In the genomic region with DNA sequence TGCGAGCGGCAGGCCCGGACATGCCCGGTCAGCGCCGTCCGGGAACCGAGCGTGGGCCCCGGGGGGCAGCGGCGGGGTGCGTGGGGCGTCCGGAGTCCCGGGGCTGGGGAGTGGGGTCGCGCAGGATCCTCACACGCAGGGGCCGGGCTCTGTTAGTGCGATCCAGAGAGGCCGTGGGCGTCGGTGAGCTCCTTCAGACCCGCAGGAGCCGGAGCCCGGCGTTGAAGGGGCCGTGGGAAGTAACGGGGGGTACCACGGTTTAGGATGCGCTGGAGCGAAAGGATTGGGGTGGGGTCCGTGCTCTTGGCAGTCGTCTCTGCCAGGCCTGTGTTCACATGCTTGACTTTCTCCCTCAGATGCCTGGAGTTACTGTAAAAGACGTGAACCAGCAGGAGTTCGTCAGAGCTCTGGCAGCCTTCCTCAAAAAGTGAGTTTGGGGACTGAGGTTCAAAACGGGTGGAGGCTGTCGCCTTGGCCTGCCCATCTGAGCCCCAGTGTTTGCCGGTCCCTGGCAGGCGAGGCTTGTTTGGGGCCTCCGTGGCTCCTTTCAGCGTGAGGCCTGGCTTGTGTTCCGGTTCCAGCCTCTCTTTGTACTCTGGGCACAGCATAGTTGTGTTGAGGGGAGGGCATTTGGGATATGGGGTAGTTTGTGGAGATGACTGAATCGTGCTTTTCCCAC, we compare ENCODE assay signal across 8 cellular contexts. TPM values are rescaled to one million over a fixed set of nuclear protein-coding genes. Genes with fewer than 3 reads are reported as not detected.
DNase-seq lines count a peak whose midpoint lies in the region; ATAC-seq and TF ChIP-seq lines count a peak whose summit lies in the region.

No MANE protein-coding gene starts in this region.

- peaks cover 29 to 49% of the 10 kb centered on the region in 2 donors for H3K4me1 Mint-ChIP-seq in stimulated activated naive B cell treated with anti-CD40 and anti-IgM and Interleukin-4, amounts not matched to agents 10 μg/mL and 1 μg/mL and 100 μg/mL, for 72 hours

- H3K27me3 ChIP-seq in BE2C = peaks cover 21% of the 10 kb centered on the region
- no peaks in the 10 kb centered on the region for H3K27me3 ChIP-seq in adrenal gland

- DNase-seq in BE2C (no peak), HT-29 (ENCODE audit: low spot score) (peak; percentile 48), adrenal gland (peak in 5 of 7 donors; percentile 42 to 65 (median 50)), NOMO-1 treated with DMSO at 0.1 percent for 48 hours (lab: John Stamatoyannopoulos, UW; ENCODE audit: unreplicated experiment) (no peak), putamen (ENCODE audit: low spot score) (no peak)
- no peak for DNase-seq in stimulated activated naive B cell treated with anti-CD40 and anti-IgM and Interleukin-4, amounts not matched to agents 10 μg/mL and 1 μg/mL and 100 μg/mL, for 72 hours

- peaks cover 45 to 48% of the 10 kb centered on the region in 2 donors for H3K36me3 Mint-ChIP-seq in stimulated activated naive B cell treated with anti-CD40 and anti-IgM and Interleukin-4, amounts not matched to agents 10 μg/mL and 1 μg/mL and 100 μg/mL, for 72 hours

- H3K4me1 ChIP-seq in BE2C (no peaks in the 10 kb centered on the region; the same call in 1 of the 2 replicates), adrenal gland (replicated peaks in 1 of 2) (peaks cover 9 to 36% of the 10 kb centered on the region in 2 donors)

- H3K4me3 ChIP-seq in BE2C (ENCODE audit: low read depth, low read length) = peak overlapping the region; percentile 91
- peak overlapping the region; percentile 68 to 94 (median 92) for H3K4me3 ChIP-seq in adrenal gland
- H3K4me3 ChIP-seq in iPS-18c (ENCODE audit: insufficient read depth, low read depth, low read length) = peak overlapping the region; percentile 96

- H3K36me3 ChIP-seq in BE2C (peaks cover 55% of the 10 kb centered on the region), adrenal gland (replicated peaks in 1 of 2) (peaks cover 0 to 46% of the 10 kb centered on the region in 2 donors)

- 0 to 3% (median 1%) methylated on average over 5 to 45 of the region's 45 CpGs for WGBS in adrenal gland, 4 donors

- no peaks in the 10 kb centered on the region for H3K27me3 Mint-ChIP-seq in stimulated activated naive B cell treated with anti-CD40 and anti-IgM and Interleukin-4, amounts not matched to agents 10 μg/mL and 1 μg/mL and 100 μg/mL, for 72 hours

- peak overlapping the region; percentile 84 to 98 (median 96) for H3K27ac ChIP-seq in adrenal gland

- intact Hi-C loops in adrenal gland (cut with DNase I) = no loop called here

- TF ChIP-seq POLR2A in adrenal gland (IDR thresholded peaks at IDR 0.05) = peak in 1 of 2 donors; percentile 7

- H3K9me3 Mint-ChIP-seq in stimulated activated naive B cell treated with anti-CD40 and anti-IgM and Interleukin-4, amounts not matched to agents 10 μg/mL and 1 μg/mL and 100 μg/mL, for 72 hours = no peaks in the 10 kb centered on the region

- H3K9me3 ChIP-seq in BE2C (no peaks in the 10 kb centered on the region), adrenal gland (replicated peaks in 1 of 3) (no peaks in the 10 kb centered on the region), iPS-18c (ENCODE audit: control insufficient read depth, insufficient read depth, low read length) (peaks cover 3% of the 10 kb centered on the region)

- ATAC-seq in stimulated activated naive B cell treated with anti-CD40 and anti-IgM and Interleukin-4, amounts not matched to agents 10 μg/mL and 1 μg/mL and 100 μg/mL, for 72 hours (replicated peaks) = no peak
- no peak for ATAC-seq in GM21390 (IDR thresholded peaks at IDR 0.05; ENCODE audit: unreplicated experiment)

- peak overlapping the region; percentile 85 to 92 for H3K4me3 Mint-ChIP-seq in stimulated activated naive B cell treated with anti-CD40 and anti-IgM and Interleukin-4, amounts not matched to agents 10 μg/mL and 1 μg/mL and 100 μg/mL, for 72 hours

- TF ChIP-seq CTCF in BE2C (IDR thresholded peaks at IDR 0.05; ENCODE audit: low read depth, low read length) (no peak), adrenal gland (IDR thresholded peaks at IDR 0.05) (no peak)

- peak overlapping the region; percentile 98 for H3K27ac Mint-ChIP-seq in stimulated activated naive B cell treated with anti-CD40 and anti-IgM and Interleukin-4, amounts not matched to agents 10 μg/mL and 1 μg/mL and 100 μg/mL, for 72 hours

RNA-seq across cellular contexts. Expression of gene RPS19, which starts 0.5 kb away (rescaled TPM):
- 1,584 TPM for polyA plus RNA-seq in BE2C (2012; ENCODE audit: insufficient read depth, insufficient read length, low read depth)
- total RNA-seq in HT-29 (2014; rRNA removed; shearing (Covaris generic)) = 4,362 and 4,557 TPM in 2 replicates
- 1,000 to 10,000 TPM in 5 of 8 donors, 100 to 1,000 TPM in 3; 418 to 1,831 (median 1,225) TPM for total RNA-seq in adrenal gland
- polyA plus RNA-seq in adrenal gland = 1,000 to 10,000 TPM in 2 of 3 donors, 100 to 1,000 TPM in 1; 534 to 3,405 (median 2,394) TPM

RNA-seq across cellular contexts. Expression of gene DMRTC2, which starts 15.7 kb away (rescaled TPM):
- not detected for polyA plus RNA-seq in BE2C (2012; ENCODE audit: insufficient read depth, insufficient read length, low read depth)
- total RNA-seq in HT-29 (2014; rRNA removed; shearing (Covaris generic)) = not detected in 2 replicates
- not detected for total RNA-seq in adrenal gland
- polyA plus RNA-seq in adrenal gland = not detected

RNA-seq across cellular contexts. Expression of gene LYPD4, which starts 16.1 kb away (rescaled TPM):
- not detected for polyA plus RNA-seq in BE2C (2012; ENCODE audit: insufficient read depth, insufficient read length, low read depth)
- not detected in 2 replicates for total RNA-seq in HT-29 (2014; rRNA removed; shearing (Covaris generic))
- not detected for total RNA-seq in adrenal gland
- under 1 TPM in 1 of 3 donors, not detected in 2; 0.08 TPM for polyA plus RNA-seq in adrenal gland

RNA-seq across cellular contexts. Expression of gene CD79A, which starts 16.5 kb away (rescaled TPM):
- not detected for polyA plus RNA-seq in BE2C (2012; ENCODE audit: insufficient read depth, insufficient read length, low read depth)
- total RNA-seq in HT-29 (2014; rRNA removed; shearing (Covaris generic)) = 0.81 and 1.4 TPM in 2 replicates
- total RNA-seq in adrenal gland = 1 to 10 TPM in 1 of 8 donors, under 1 TPM in 4, not detected in 3; 0.36 to 1.0 (median 0.50) TPM
- 1 to 10 TPM in 2 of 3 donors, under 1 TPM in 1; 0.37 to 6.2 (median 1.3) TPM for polyA plus RNA-seq in adrenal gland

RNA-seq across cellular contexts. Expression of gene ARHGEF1, which starts 22.4 kb away (rescaled TPM):
- 33.2 TPM for polyA plus RNA-seq in BE2C (2012; ENCODE audit: insufficient read depth, insufficient read length, low read depth)
- total RNA-seq in HT-29 (2014; rRNA removed; shearing (Covaris generic)) = 189 and 199 TPM in 2 replicates
- 10 to 100 TPM; 27.9 to 86.9 (median 54.1) TPM for total RNA-seq in adrenal gland
- 100 to 1,000 TPM in 2 of 3 donors, 1 to 10 TPM in 1; 7.3 to 443 (median 196) TPM for polyA plus RNA-seq in adrenal gland

Comparison
In these comparisons a context has a peak if more than half of its experiments do, and no peak if none do; other contexts are left out.
1. DNase-seq: peak in HT-29 (single experiment) and adrenal gland (5 of 7); none in BE2C (single experiment), stimulated activated naive B cell treated with anti-CD40 and anti-IgM and Interleukin-4, amounts not matched to agents 10 μg/mL and 1 μg/mL and 100 μg/mL, for 72 hours (single experiment), NOMO-1 treated with DMSO at 0.1 percent for 48 hours (single experiment) and putamen (single experiment).
2. Peak in every context shown above with its lines, with median percentiles within 50 percentile points of each other: H3K4me3 ChIP-seq.